ENCODE assay signal across 1 cellular context in genomic region chr19:17405250-17406038, GRCh38.
A peak's percentile ranks its signal among the peaks of the same experiment; 100 is the strongest.
TF ChIP-seq lines count a peak whose summit lies in the region.

Gene BST2 (minus strand): TSS chr19:17405630. CDS start chr19:17405575, 55 bp downstream.

TF ChIP-seq in K562, 482 proteins besides CTCF, POLR2A, EP300 and RAD21 (continued from another document and continues in another):
- TF ChIP-seq CUX1 (CRISPR knock-in tag; IDR thresholded peaks at IDR 0.05) (no peak), NELFE (IDR thresholded peaks at IDR 0.05; ENCODE audit: insufficient read depth, insufficient read length) (no peak), ZNF561 (CRISPR knock-in tag; conservative IDR thresholded peaks at IDR 0.05) (no peak), CHD7 (IDR thresholded peaks at IDR 0.05; ENCODE audit: low read depth, low read length) (no peak), XRCC4 (IDR thresholded peaks at IDR 0.05; ENCODE audit: extremely low read depth, insufficient read depth, insufficient read length) (no peak), HLTF (IDR thresholded peaks at IDR 0.05) (no peak), PURB (CRISPR knock-in tag; IDR thresholded peaks at IDR 0.05; ENCODE audit: low read depth) (no peak), HMBOX1 (IDR thresholded peaks at IDR 0.05) (no peak), CSDE1 (IDR thresholded peaks at IDR 0.05) (no peak), U2AF1 (optimal IDR thresholded peaks at IDR 0.05; ENCODE audit: low read depth, low read length) (no peak), SREBF2 (CRISPR knock-in tag; IDR thresholded peaks at IDR 0.05) (no peak), HNRNPL (IDR thresholded peaks at IDR 0.05; ENCODE audit: low read depth, low read length) (no peak), JUNB (CRISPR knock-in tag; conservative IDR thresholded peaks at IDR 0.05) (no peak), TCF7L2 (IDR thresholded peaks at IDR 0.05; ENCODE audit: low read depth, low read length) (no peak), ZNF134 (CRISPR knock-in tag; conservative IDR thresholded peaks at IDR 0.05) (no peak), POLR2H (tag; IDR thresholded peaks at IDR 0.05; ENCODE audit: low read depth) (0 out of 2 replicates have a peak, but pooled peaks have one; percentile 55), MXI1 (IDR thresholded peaks at IDR 0.05; ENCODE audit: low read depth, low read length) (no peak), HINFP (tag; conservative IDR thresholded peaks at IDR 0.05; ENCODE audit: low read depth) (no peak)
- TF ChIP-seq, protein P1, sequence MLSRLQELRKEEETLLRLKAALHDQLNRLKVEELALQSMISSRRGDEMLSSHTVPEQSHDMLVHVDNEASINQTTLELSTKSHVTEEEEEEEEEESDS (CRISPR knock-in tag; IDR thresholded peaks at IDR 0.05): peak; percentile 53
- TF ChIP-seq, protein P2, sequence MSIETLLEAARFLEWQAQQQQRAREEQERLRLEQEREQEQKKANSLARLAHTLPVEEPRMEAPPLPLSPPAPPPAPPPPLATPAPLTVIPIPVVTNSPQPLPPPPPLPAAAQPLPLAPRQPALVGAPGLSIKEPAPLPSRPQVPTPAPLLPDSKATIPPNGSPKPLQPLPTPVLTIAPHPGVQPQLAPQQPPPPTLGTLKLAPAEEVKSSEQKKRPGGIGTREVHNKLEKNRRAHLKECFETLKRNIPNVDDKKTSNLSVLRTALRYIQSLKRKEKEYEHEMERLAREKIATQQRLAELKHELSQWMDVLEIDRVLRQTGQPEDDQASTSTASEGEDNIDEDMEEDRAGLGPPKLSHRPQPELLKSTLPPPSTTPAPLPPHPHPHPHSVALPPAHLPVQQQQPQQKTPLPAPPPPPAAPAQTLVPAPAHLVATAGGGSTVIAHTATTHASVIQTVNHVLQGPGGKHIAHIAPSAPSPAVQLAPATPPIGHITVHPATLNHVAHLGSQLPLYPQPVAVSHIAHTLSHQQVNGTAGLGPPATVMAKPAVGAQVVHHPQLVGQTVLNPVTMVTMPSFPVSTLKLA (conservative IDR thresholded peaks at IDR 0.05): peak in 1 of 2 experiments; percentile 62; a peak in 2 of 4 replicates
- TF ChIP-seq, protein P3, sequence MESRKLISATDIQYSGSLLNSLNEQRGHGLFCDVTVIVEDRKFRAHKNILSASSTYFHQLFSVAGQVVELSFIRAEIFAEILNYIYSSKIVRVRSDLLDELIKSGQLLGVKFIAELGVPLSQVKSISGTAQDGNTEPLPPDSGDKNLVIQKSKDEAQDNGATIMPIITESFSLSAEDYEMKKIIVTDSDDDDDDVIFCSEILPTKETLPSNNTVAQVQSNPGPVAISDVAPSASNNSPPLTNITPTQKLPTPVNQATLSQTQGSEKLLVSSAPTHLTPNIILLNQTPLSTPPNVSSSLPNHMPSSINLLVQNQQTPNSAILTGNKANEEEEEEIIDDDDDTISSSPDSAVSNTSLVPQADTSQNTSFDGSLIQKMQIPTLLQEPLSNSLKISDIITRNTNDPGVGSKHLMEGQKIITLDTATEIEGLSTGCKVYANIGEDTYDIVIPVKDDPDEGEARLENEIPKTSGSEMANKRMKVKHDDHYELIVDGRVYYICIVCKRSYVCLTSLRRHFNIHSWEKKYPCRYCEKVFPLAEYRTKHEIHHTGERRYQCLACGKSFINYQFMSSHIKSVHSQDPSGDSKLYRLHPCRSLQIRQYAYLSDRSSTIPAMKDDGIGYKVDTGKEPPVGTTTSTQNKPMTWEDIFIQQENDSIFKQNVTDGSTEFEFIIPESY (CRISPR knock-in tag; IDR thresholded peaks at IDR 0.05): no peak
- TF ChIP-seq, protein P4, sequence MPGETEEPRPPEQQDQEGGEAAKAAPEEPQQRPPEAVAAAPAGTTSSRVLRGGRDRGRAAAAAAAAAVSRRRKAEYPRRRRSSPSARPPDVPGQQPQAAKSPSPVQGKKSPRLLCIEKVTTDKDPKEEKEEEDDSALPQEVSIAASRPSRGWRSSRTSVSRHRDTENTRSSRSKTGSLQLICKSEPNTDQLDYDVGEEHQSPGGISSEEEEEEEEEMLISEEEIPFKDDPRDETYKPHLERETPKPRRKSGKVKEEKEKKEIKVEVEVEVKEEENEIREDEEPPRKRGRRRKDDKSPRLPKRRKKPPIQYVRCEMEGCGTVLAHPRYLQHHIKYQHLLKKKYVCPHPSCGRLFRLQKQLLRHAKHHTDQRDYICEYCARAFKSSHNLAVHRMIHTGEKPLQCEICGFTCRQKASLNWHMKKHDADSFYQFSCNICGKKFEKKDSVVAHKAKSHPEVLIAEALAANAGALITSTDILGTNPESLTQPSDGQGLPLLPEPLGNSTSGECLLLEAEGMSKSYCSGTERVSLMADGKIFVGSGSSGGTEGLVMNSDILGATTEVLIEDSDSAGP (CRISPR knock-in tag; IDR thresholded peaks at IDR 0.05): 0 out of 2 replicates have a peak, but pooled peaks have one; percentile 18
